Comparison of ENCODE assay signal across 19 cellular contexts in genomic region chr4:133594246-133595207, GRCh38.
DNase-seq lines count a peak whose midpoint lies in the region; ATAC-seq and TF ChIP-seq lines count a peak whose summit lies in the region.
"Had no signal": no experiment of that assay in that cellular context is flagged by ENCODE, and none has a peak within 500 bp of the region (broad histone marks: within the 10 kb centered on the region; RNA-seq: fewer than 3 reads in every experiment).

No MANE protein-coding gene starts in this region.

- H3K4me3 ChIP-seq in PC-3 (ENCODE audit: low read length) (no peak overlapping the region), right atrium auricular region (no peak overlapping the region)
- H3K4me3 ChIP-seq: cardiac muscle cell, sigmoid colon had no signal

- intact Hi-C loops in PC-3 (cut with micrococcal nuclease), result no loop called here

- H3K27ac ChIP-seq in PC-3 (ENCODE audit: low read length), result no peak overlapping the region
- no peak overlapping the region for H3K27ac ChIP-seq in right atrium auricular region
- H3K27ac ChIP-seq: cardiac muscle cell, sigmoid colon had no signal

- H3K36me3 Mint-ChIP-seq in mesothelial cell of epicardium, result no peaks in the 10 kb centered on the region

- POLR2A ChIA-PET in PC-3 (lab: Charles Lee; ENCODE audit: unreplicated experiment), result no interaction called here

- no TSS peak for BruUV-seq in PC-3 (replicated peaks; lab: Mats Ljungman, UMichigan)

- TF ChIP-seq CTCF in PC-3 (conservative IDR thresholded peaks at IDR 0.05; ENCODE audit: low read depth, low read length) (no peak), mesothelial cell of epicardium (IDR thresholded peaks at IDR 0.05; ENCODE audit: unreplicated experiment) (no peak), right atrium auricular region (IDR thresholded peaks at IDR 0.05) (no peak)

- ATAC-seq in PC-3, result no peak

- no peak overlapping the region for H3K4me2 ChIP-seq in PC-3 (ENCODE audit: low read length)

- CTCF ChIA-PET in PC-3 (lab: Charles Lee), result no interaction called here

- H3K27ac Mint-ChIP-seq in mesothelial cell of epicardium, result peak overlapping the region; percentile 49
- H3K27ac Mint-ChIP-seq: activated naive CD4-positive, alpha-beta T cell treated with anti-CD3 and anti-CD28 coated beads for 36 hours had no signal

- H3K27me3 Mint-ChIP-seq in mesothelial cell of epicardium (ENCODE audit: low read depth), result no peaks in the 10 kb centered on the region

- H3K36me3 ChIP-seq in PC-3 (ENCODE audit: low read depth, low read length) (no peaks in the 10 kb centered on the region), right atrium auricular region (no peaks in the 10 kb centered on the region)
- H3K36me3 ChIP-seq: BE2C, cardiac muscle cell, sigmoid colon had no signal

- H3K27me3 ChIP-seq in PC-3 (ENCODE audit: low read length) (no peaks in the 10 kb centered on the region), right atrium auricular region (no peaks in the 10 kb centered on the region)
- H3K27me3 ChIP-seq: BE2C, cardiac muscle cell, sigmoid colon had no signal

- H2AFZ ChIP-seq in PC-3 (ENCODE audit: low read length), result no peak overlapping the region

- no peaks in the 10 kb centered on the region for H3F3A ChIP-seq in PC-3 (ENCODE audit: low read length, unreplicated experiment)

- peak; percentile 27 for DNase-seq in H4 (ENCODE audit: low spot score)
- DNase-seq in PC-3, result peak; percentile 7
- peak; percentile 93 for DNase-seq in dedifferentiated amniotic fluid mesenchymal stem cell (ENCODE audit: extremely low spot score)
- DNase-seq in mesothelial cell of epicardium (ENCODE audit: low spot score in 2 of 2, unreplicated experiment in 2 of 2), result no peak
- no peak for DNase-seq in NCI-H1694 (lab: John Stamatoyannopoulos, UW)
- no peak for DNase-seq in right atrium auricular region (ENCODE audit: low spot score)
- no peak for DNase-seq in retina
- DNase-seq: activated CD4-positive, alpha-beta T cell treated with anti-CD3 and anti-CD28 coated beads for 4 hours; activated CD8-positive, alpha-beta memory T cell treated with anti-CD3 and anti-CD28 coated beads, Interleukin-2, amount 50 U/mL, for 48 hours; activated naive CD4-positive, alpha-beta T cell treated with anti-CD3 and anti-CD28 coated beads for 36 hours; BE2C; DMS153; glutamatergic neuron; GOT3; NCI-H2081; NCI-H82; sigmoid colon; T-helper 2 cell had no signal

- H3K4me1 Mint-ChIP-seq in mesothelial cell of epicardium, result peaks cover 23% of the 10 kb centered on the region

- H3K9ac ChIP-seq in PC-3 (ENCODE audit: low read length), result no peak overlapping the region

- no peaks in the 10 kb centered on the region for H3K79me2 ChIP-seq in PC-3 (ENCODE audit: low read length)

- H3K9me3 ChIP-seq in PC-3 (ENCODE audit: low read length) (no peaks in the 10 kb centered on the region), right atrium auricular region (no peaks in the 10 kb centered on the region)
- H3K9me3 ChIP-seq: BE2C, sigmoid colon had no signal

- no peak overlapping the region for H3K4me3 Mint-ChIP-seq in mesothelial cell of epicardium
- H3K4me3 Mint-ChIP-seq: activated naive CD4-positive, alpha-beta T cell treated with anti-CD3 and anti-CD28 coated beads for 36 hours had no signal

- H3K9me2 ChIP-seq in PC-3 (replicated peaks; ENCODE audit: low read length), result no peaks in the 10 kb centered on the region

- H3K4me1 ChIP-seq in PC-3 (ENCODE audit: insufficient read depth, low read length) (peaks cover 6% of the 10 kb centered on the region; the same call in 1 of the 2 replicates), right atrium auricular region (no peaks in the 10 kb centered on the region)
- H3K4me1 ChIP-seq: sigmoid colon had no signal

- H3K9me3 Mint-ChIP-seq in mesothelial cell of epicardium, result peaks cover 7% of the 10 kb centered on the region
- H3K9me3 Mint-ChIP-seq: activated naive CD4-positive, alpha-beta T cell treated with anti-CD3 and anti-CD28 coated beads for 36 hours had no signal

- H4K20me1 ChIP-seq in PC-3 (ENCODE audit: low read length), result no peaks in the 10 kb centered on the region

Comparison
In these comparisons a context has a peak if more than half of its experiments do, and no peak if none do; other contexts are left out.
1. DNase-seq: peak in H4 (single experiment), PC-3 (single experiment) and dedifferentiated amniotic fluid mesenchymal stem cell (single experiment); none in mesothelial cell of epicardium (0 of 2), NCI-H1694 (single experiment), right atrium auricular region (single experiment) and retina (single experiment).